1 cellular context compared by ENCODE assay signal in the genomic region with DNA sequence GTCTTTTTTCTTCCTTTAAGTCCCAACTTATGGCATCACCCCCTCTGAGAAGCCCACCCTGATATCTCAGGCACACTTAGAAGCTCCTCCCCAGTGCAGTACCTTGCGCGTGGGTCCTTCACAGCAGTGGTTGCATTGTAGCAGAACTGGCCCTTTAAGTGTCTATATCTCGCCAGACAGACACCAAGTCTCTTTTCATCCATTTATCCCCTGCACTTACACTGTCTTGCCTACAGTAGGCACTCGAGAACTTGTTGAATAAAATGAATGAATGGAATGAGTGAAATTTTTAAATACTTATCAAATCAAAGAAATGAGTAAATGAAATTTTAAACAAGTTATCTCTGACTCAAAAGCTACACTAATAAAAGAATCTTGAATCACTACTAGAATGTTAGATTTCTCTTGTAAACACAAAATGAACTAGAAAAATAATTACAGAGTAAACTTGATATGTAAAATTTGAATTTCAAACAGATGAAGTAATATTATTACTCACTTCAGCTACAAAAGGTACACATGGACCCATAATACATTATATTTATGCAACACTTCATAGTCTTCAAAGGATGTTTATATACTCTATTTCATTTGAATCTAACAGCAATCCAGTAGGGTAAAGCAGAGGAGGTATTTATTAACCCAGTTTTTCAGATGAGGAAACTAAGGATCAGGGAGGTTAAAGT.
TF ChIP-seq lines count a peak whose summit lies in the region.

No MANE protein-coding gene starts in this region.

TF ChIP-seq in H1, 55 proteins besides CTCF, POLR2A, EP300 and RAD21 (continued from another document):
- TF ChIP-seq NRF1 (IDR thresholded peaks at IDR 0.05; ENCODE audit: low read depth, low read length) (no peak), CHD2 (IDR thresholded peaks at IDR 0.05; ENCODE audit: low read length) (no peak), RBBP5 (IDR thresholded peaks at IDR 0.05; ENCODE audit: borderline replicate concordance, low read depth, low read length) (no peak), KDM5A (IDR thresholded peaks at IDR 0.05; ENCODE audit: low read length) (no peak), E2F6 (IDR thresholded peaks at IDR 0.05) (no peak), SIX5 (IDR thresholded peaks at IDR 0.05; ENCODE audit: low read depth, low read length) (no peak), GTF2F1 (IDR thresholded peaks at IDR 0.05; ENCODE audit: borderline replicate concordance, low read depth, low read length) (no peak), CREB1 (IDR thresholded peaks at IDR 0.05) (no peak), HDAC2 (IDR thresholded peaks at IDR 0.05; ENCODE audit: borderline replicate concordance in 1 of 2, low read depth in 2 of 2, low read length in 2 of 2) (no peak), CTBP2 (IDR thresholded peaks at IDR 0.05; ENCODE audit: borderline replicate concordance, insufficient read depth, insufficient read length, low read length) (no peak), SP4 (IDR thresholded peaks at IDR 0.05; ENCODE audit: low read length) (no peak)
